In genomic region chr17:48589831-48590602, GRCh38 we compare ENCODE assay signal across 1 cellular context.
A peak's percentile ranks its signal among the peaks of the same experiment; 100 is the strongest.
TF ChIP-seq lines count a peak whose summit lies in the region.

HOXB3 (minus strand) TSS chr17:48590241; CDS start chr17:48552474, 37,767 bp downstream.

TF ChIP-seq in IMR-90, 13 proteins besides CTCF, POLR2A, EP300 and RAD21:
- TF ChIP-seq MXI1 (IDR thresholded peaks at IDR 0.05; ENCODE audit: borderline replicate concordance, low read depth, low read length) (no peak), FOS (IDR thresholded peaks at IDR 0.05; ENCODE audit: low read depth, low read length) (no peak), MAFK (IDR thresholded peaks at IDR 0.05; ENCODE audit: low read depth, low read length) (no peak), SMC3 (IDR thresholded peaks at IDR 0.05; ENCODE audit: low read depth, low read length) (no peak), MAZ (IDR thresholded peaks at IDR 0.05; ENCODE audit: borderline replicate concordance, low read depth, low read length) (0 out of 2 replicates have a peak, but pooled peaks have one; percentile 7), CEBPB (IDR thresholded peaks at IDR 0.05; ENCODE audit: low read depth, low read length) (no peak), BHLHE40 (IDR thresholded peaks at IDR 0.05; ENCODE audit: low read depth, low read length) (peak; percentile 81), RFX5 (IDR thresholded peaks at IDR 0.05; ENCODE audit: low read depth, low read length) (no peak), RCOR1 (IDR thresholded peaks at IDR 0.05; ENCODE audit: insufficient replicate concordance, low read length) (no peak), CHD1 (IDR thresholded peaks at IDR 0.05; ENCODE audit: low read depth, low read length) (0 out of 2 replicates have a peak, but pooled peaks have one; percentile 29), USF2 (IDR thresholded peaks at IDR 0.05; ENCODE audit: low read depth, low read length) (peak; percentile 89), NFE2L2 (IDR thresholded peaks at IDR 0.05; ENCODE audit: low read depth, low read length) (no peak)
- TF ChIP-seq, protein P1, sequence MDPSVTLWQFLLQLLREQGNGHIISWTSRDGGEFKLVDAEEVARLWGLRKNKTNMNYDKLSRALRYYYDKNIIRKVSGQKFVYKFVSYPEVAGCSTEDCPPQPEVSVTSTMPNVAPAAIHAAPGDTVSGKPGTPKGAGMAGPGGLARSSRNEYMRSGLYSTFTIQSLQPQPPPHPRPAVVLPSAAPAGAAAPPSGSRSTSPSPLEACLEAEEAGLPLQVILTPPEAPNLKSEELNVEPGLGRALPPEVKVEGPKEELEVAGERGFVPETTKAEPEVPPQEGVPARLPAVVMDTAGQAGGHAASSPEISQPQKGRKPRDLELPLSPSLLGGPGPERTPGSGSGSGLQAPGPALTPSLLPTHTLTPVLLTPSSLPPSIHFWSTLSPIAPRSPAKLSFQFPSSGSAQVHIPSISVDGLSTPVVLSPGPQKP (IDR thresholded peaks at IDR 0.05; ENCODE audit: borderline replicate concordance, low read depth, low read length): no peak
